Comparison of ENCODE assay signal across 12 cellular contexts in genomic region chr9:120915854-120916495, GRCh38. TPM values are rescaled to one million over a fixed set of nuclear protein-coding genes. Genes with fewer than 3 reads are reported as not detected.
DNase-seq lines count a peak whose midpoint lies in the region; FAIRE-seq and TF ChIP-seq lines count a peak whose summit lies in the region.
"Had no signal": no experiment of that assay in that cellular context is flagged by ENCODE, and none has a peak within 500 bp of the region (broad histone marks: within the 10 kb centered on the region; RNA-seq: fewer than 3 reads in every experiment).

No MANE protein-coding gene starts in this region.

- no peak for FAIRE-seq in urothelium cell line (lab: Jason Lieb, UNC)
- FAIRE-seq: endothelial cell of umbilical vein, islet of Langerhans had no signal

- no peak for TF ChIP-seq CTCF in testis (IDR thresholded peaks at IDR 0.05)
- TF ChIP-seq CTCF in GM10266 (IDR thresholded peaks at IDR 0.05; ENCODE audit: control insufficient read depth, insufficient read depth, low read depth, missing control alignments) = no peak

- no peaks in the 10 kb centered on the region for H3K36me3 ChIP-seq in testis (ENCODE audit: low read depth, missing control alignments)
- H3K36me3 ChIP-seq: HAP-1 had no signal

- no peaks in the 10 kb centered on the region for H3K27me3 ChIP-seq in testis

- peak overlapping the region; percentile 90 for H3K27ac Mint-ChIP-seq in activated T-cell treated with anti-CD3 and anti-CD28 coated beads, Interleukin-2, amount 50 U/mL, for 24 hours

- H3K4me1 Mint-ChIP-seq in activated T-cell treated with anti-CD3 and anti-CD28 coated beads, Interleukin-2, amount 50 U/mL, for 24 hours (ENCODE audit: low read depth) = peaks cover 92% of the 10 kb centered on the region

- no peak overlapping the region for H3K4me3 ChIP-seq in testis
- H3K4me3 ChIP-seq: HAP-1 had no signal

- peaks cover 97% of the 10 kb centered on the region for H3K36me3 Mint-ChIP-seq in activated T-cell treated with anti-CD3 and anti-CD28 coated beads, Interleukin-2, amount 50 U/mL, for 24 hours (ENCODE audit: low read depth)

- H3K4me3 Mint-ChIP-seq in activated T-cell treated with anti-CD3 and anti-CD28 coated beads, Interleukin-2, amount 50 U/mL, for 24 hours = peak overlapping the region; percentile 58

- peaks cover 31% of the 10 kb centered on the region for H3K4me1 ChIP-seq in testis
- H3K4me1 ChIP-seq: HAP-1 had no signal

- intact Hi-C loops in testis (cut with DNase I; ENCODE audit: low total_unique reads) = no loop called here

- peak overlapping the region; percentile 49 for H3K27ac ChIP-seq in epithelial cell of prostate
- H3K27ac ChIP-seq in testis = peak overlapping the region; percentile 6 to 76

- peaks cover 2% of the 10 kb centered on the region for H3K9me3 Mint-ChIP-seq in activated T-cell treated with anti-CD3 and anti-CD28 coated beads, Interleukin-2, amount 50 U/mL, for 24 hours

- peak; percentile 45 for DNase-seq in activated T-cell treated with anti-CD3 and anti-CD28 coated beads, Interleukin-2, amount 50 U/mL, for 24 hours
- no peak for DNase-seq in activated T-cell treated with anti-CD3 and anti-CD28 coated beads, Interleukin-2, amount 50 U/mL, for 1 hour
- peak; percentile 31 for DNase-seq in activated CD4-positive, CD25-positive, alpha-beta regulatory T cell treated with anti-CD3 and anti-CD28 coated beads, Interleukin-2, amount 50 U/mL, for 72 hours
- DNase-seq in epithelial cell of prostate (ENCODE audit: low read depth, low spot score) (no peak), testis (no peak), GM10266 (ENCODE audit: extremely low spot score) (no peak), COR-L47 (lab: John Stamatoyannopoulos, UW) (no peak), urothelium cell line (ENCODE audit: low spot score) (no peak)
- DNase-seq: AML-193 had no signal

- 66 to 71% methylated on average over 5 of the region's 5 CpGs for WGBS in testis, 2 donors

- TF ChIP-seq POLR2A in testis (IDR thresholded peaks at IDR 0.05) = no peak

- no peaks in the 10 kb centered on the region for H3K27me3 Mint-ChIP-seq in activated T-cell treated with anti-CD3 and anti-CD28 coated beads, Interleukin-2, amount 50 U/mL, for 24 hours

- H3K9me3 ChIP-seq in testis = no peaks in the 10 kb centered on the region
- H3K9me3 ChIP-seq: HAP-1 had no signal

RNA-seq across cellular contexts. Expression of gene TRAF1, which starts 10.6 kb away (rescaled TPM):
- total RNA-seq in testis = 1 to 10 TPM; 6.5 to 8.6 TPM
- 3.9 TPM for polyA plus RNA-seq in testis (ENCODE audit: insufficient read depth, low read depth, low replicate concordance)

RNA-seq across cellular contexts. Expression of gene PHF19, which starts 39.0 kb away (rescaled TPM):
- 10 to 100 TPM; 40.3 to 41.7 TPM for total RNA-seq in testis
- polyA plus RNA-seq in testis (ENCODE audit: insufficient read depth, low read depth, low replicate concordance) = 28.5 TPM

Comparison
In these comparisons a context has a peak if more than half of its experiments do, and no peak if none do; other contexts are left out.
1. DNase-seq: peak in activated T-cell treated with anti-CD3 and anti-CD28 coated beads, Interleukin-2, amount 50 U/mL, for 24 hours (single experiment) and activated CD4-positive, CD25-positive, alpha-beta regulatory T cell treated with anti-CD3 and anti-CD28 coated beads, Interleukin-2, amount 50 U/mL, for 72 hours (single experiment); none in activated T-cell treated with anti-CD3 and anti-CD28 coated beads, Interleukin-2, amount 50 U/mL, for 1 hour (single experiment), epithelial cell of prostate (single experiment), testis (single experiment), GM10266 (single experiment), COR-L47 (single experiment) and urothelium cell line (single experiment).